Comparison of ENCODE assay signal across 20 cellular contexts in the genomic region with DNA sequence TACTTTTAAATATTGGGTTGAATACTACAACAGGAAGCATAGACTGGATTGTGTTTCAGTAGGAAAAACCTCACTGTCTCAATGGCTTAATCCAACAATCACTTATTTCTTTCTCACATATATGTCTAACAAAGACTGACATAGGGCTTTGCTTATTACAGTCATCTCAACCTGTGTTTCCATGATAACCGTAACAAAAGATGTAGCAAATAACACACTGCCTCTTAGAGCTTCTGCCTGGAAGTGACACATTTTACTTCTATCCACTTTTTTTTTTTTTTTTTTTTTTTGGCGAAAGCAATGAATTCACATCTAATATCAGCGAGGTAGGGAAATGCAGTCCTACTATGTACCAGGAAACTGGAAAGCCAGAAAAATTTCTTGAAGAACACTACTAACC.
DNase-seq lines count a peak whose midpoint lies in the region; ATAC-seq and TF ChIP-seq lines count a peak whose summit lies in the region.
"Had no signal": no experiment of that assay in that cellular context is flagged by ENCODE, and none has a peak within 500 bp of the region (broad histone marks: within the 10 kb centered on the region; RNA-seq: fewer than 3 reads in every experiment).

No MANE protein-coding gene starts in this region.

- H3K9ac ChIP-seq in OCI-LY3 (ENCODE audit: low read length) (0 out of 2 replicates have a peak overlapping the region, but pooled peaks have one; percentile 0), endocrine pancreas (ENCODE audit: control insufficient read depth, insufficient read depth, low read length) (no peak overlapping the region), smooth muscle cell (ENCODE audit: low read depth) (peak overlapping the region; percentile 58)

- H3K4me3 ChIP-seq in OCI-LY3 (ENCODE audit: low read length) (no peak overlapping the region), endocrine pancreas (ENCODE audit: control insufficient read depth, insufficient read depth, low read length) (peak overlapping the region; percentile 11), smooth muscle cell (no peak overlapping the region), left lung (no peak overlapping the region), coronary artery (no peak overlapping the region)
- H3K4me3 ChIP-seq: ascending aorta had no signal

- H4K20me1 ChIP-seq in OCI-LY3 (ENCODE audit: insufficient read depth, low read length), result no peaks in the 10 kb centered on the region
- H4K20me1 ChIP-seq in smooth muscle cell (ENCODE audit: low read depth), result no peaks in the 10 kb centered on the region

- intact Hi-C loops in natural killer cell (cut with micrococcal nuclease), result no loop called here
- intact Hi-C loops in left lung (cut with DNase I), result no loop called here

- H2AFZ ChIP-seq in OCI-LY3 (ENCODE audit: low read depth, low read length) (no peak overlapping the region), smooth muscle cell (ENCODE audit: low read depth) (no peak overlapping the region)

- peaks cover 3% of the 10 kb centered on the region for H3K9me3 Mint-ChIP-seq in natural killer cell treated with Interleukin-12 subunit alpha and Interleukin-12 subunit beta and Interleukin-15 and Interleukin-18, amount 100 ng/mL, for 72 hours
- H3K9me3 Mint-ChIP-seq in natural killer cell, result peaks cover 0 to 4% of the 10 kb centered on the region in 2 donors
- H3K9me3 Mint-ChIP-seq: activated naive CD4-positive, alpha-beta T cell treated with anti-CD3 and anti-CD28 coated beads, Interleukin-2, amount 10 ng/mL, durations not matched to agents 7 days and 5 days had no signal

- H3K27me3 ChIP-seq in OCI-LY3 (ENCODE audit: low read depth, low read length) (peaks cover 3% of the 10 kb centered on the region; the same call in 1 of the 2 replicates), endocrine pancreas (ENCODE audit: control insufficient read depth, insufficient read depth, low read length) (no peaks in the 10 kb centered on the region), smooth muscle cell (ENCODE audit: low read depth) (no peaks in the 10 kb centered on the region), left lung (no peaks in the 10 kb centered on the region)
- H3K27me3 ChIP-seq: ascending aorta had no signal

- 92% methylated on average over 3 of the region's 3 CpGs for WGBS in smooth muscle cell (ENCODE audit: low lambda C conversion rate)

- H3K36me3 Mint-ChIP-seq in natural killer cell treated with Interleukin-12 subunit alpha and Interleukin-12 subunit beta and Interleukin-15 and Interleukin-18, amount 100 ng/mL, for 72 hours, result no peaks in the 10 kb centered on the region
- H3K36me3 Mint-ChIP-seq in natural killer cell, result no peaks in the 10 kb centered on the region
- H3K36me3 Mint-ChIP-seq: activated naive CD4-positive, alpha-beta T cell treated with anti-CD3 and anti-CD28 coated beads, Interleukin-2, amount 10 ng/mL, durations not matched to agents 7 days and 5 days; CD4-positive, alpha-beta memory T cell had no signal

- H3K27me3 Mint-ChIP-seq in natural killer cell treated with Interleukin-12 subunit alpha and Interleukin-12 subunit beta and Interleukin-15 and Interleukin-18, amount 100 ng/mL, for 72 hours, result peaks cover 5 to 11% of the 10 kb centered on the region in 2 donors
- peaks cover 5 to 7% of the 10 kb centered on the region in 2 donors for H3K27me3 Mint-ChIP-seq in natural killer cell (ENCODE audit: low read depth in 2 of 2)
- H3K27me3 Mint-ChIP-seq: CD4-positive, alpha-beta memory T cell had no signal

- H3K79me2 ChIP-seq in OCI-LY3 (ENCODE audit: low read length) (no peaks in the 10 kb centered on the region), smooth muscle cell (ENCODE audit: low read depth) (no peaks in the 10 kb centered on the region)

- H3K4me2 ChIP-seq in OCI-LY3 (ENCODE audit: low read length), result peak overlapping the region; percentile 50; the same call in 1 of the 2 replicates
- H3K4me2 ChIP-seq in smooth muscle cell, result peak overlapping the region; percentile 74

- peaks cover 3 to 23% of the 10 kb centered on the region in 2 donors for H3K4me1 Mint-ChIP-seq in natural killer cell treated with Interleukin-12 subunit alpha and Interleukin-12 subunit beta and Interleukin-15 and Interleukin-18, amount 100 ng/mL, for 72 hours (ENCODE audit: low read depth in 2 of 2)
- peaks cover 4 to 9% of the 10 kb centered on the region in 2 donors for H3K4me1 Mint-ChIP-seq in natural killer cell

- H3K27ac ChIP-seq in OCI-LY3 (ENCODE audit: low read length), result peak overlapping the region; percentile 12; the same call in 1 of the 2 replicates
- H3K27ac ChIP-seq in smooth muscle cell (ENCODE audit: low read depth), result peak overlapping the region; percentile 96
- H3K27ac ChIP-seq in left lung, result no peak overlapping the region
- H3K27ac ChIP-seq in coronary artery, result no peak overlapping the region
- H3K27ac ChIP-seq: ascending aorta, RWPE1 had no signal

- H3K36me3 ChIP-seq in OCI-LY3 (replicated peaks; ENCODE audit: low read depth, low read length), result no peaks in the 10 kb centered on the region
- H3K36me3 ChIP-seq in endocrine pancreas (ENCODE audit: control insufficient read depth, insufficient read depth, low read length), result no peaks in the 10 kb centered on the region
- no peaks in the 10 kb centered on the region for H3K36me3 ChIP-seq in smooth muscle cell (ENCODE audit: low read depth)
- no peaks in the 10 kb centered on the region for H3K36me3 ChIP-seq in left lung
- H3K36me3 ChIP-seq: ascending aorta had no signal

- H3K27ac Mint-ChIP-seq in natural killer cell treated with Interleukin-12 subunit alpha and Interleukin-12 subunit beta and Interleukin-15 and Interleukin-18, amount 100 ng/mL, for 72 hours, result peak overlapping the region in 1 of 2 donors; percentile 40
- H3K27ac Mint-ChIP-seq in natural killer cell, result no peak overlapping the region
- H3K27ac Mint-ChIP-seq: activated CD8-positive, alpha-beta T cell treated with anti-CD3 and anti-CD28 coated beads, Interleukin-2, amount 10 ng/mL, durations not matched to agents 7 days and 5 days; activated naive CD4-positive, alpha-beta T cell treated with anti-CD3 and anti-CD28 coated beads, Interleukin-2, amount 10 ng/mL, durations not matched to agents 7 days and 5 days had no signal

- H3F3A ChIP-seq in smooth muscle cell (ENCODE audit: low read depth), result peaks cover 44% of the 10 kb centered on the region

- TF ChIP-seq CTCF in natural killer cell (IDR thresholded peaks at IDR 0.05) (no peak), OCI-LY3 (IDR thresholded peaks at IDR 0.05; ENCODE audit: low read depth, low read length) (peak; percentile 27), smooth muscle cell (IDR thresholded peaks at IDR 0.05; ENCODE audit: borderline replicate concordance, insufficient read depth, poor library complexity, severe bottlenecking) (no peak), left lung (IDR thresholded peaks at IDR 0.05) (no peak), coronary artery (IDR thresholded peaks at IDR 0.05) (no peak)

- no peaks in the 10 kb centered on the region for H3K9me3 ChIP-seq in OCI-LY3 (ENCODE audit: insufficient read depth, low read length)
- no peaks in the 10 kb centered on the region for H3K9me3 ChIP-seq in endocrine pancreas (ENCODE audit: control insufficient read depth, low read length)
- no peaks in the 10 kb centered on the region for H3K9me3 ChIP-seq in smooth muscle cell (replicated peaks; ENCODE audit: low read depth)
- H3K9me3 ChIP-seq in left lung, result no peaks in the 10 kb centered on the region
- H3K9me3 ChIP-seq: ascending aorta had no signal

- no peak for ATAC-seq in natural killer cell treated with Interleukin-12 subunit alpha and Interleukin-12 subunit beta and Interleukin-15 and Interleukin-18, amount 100 ng/mL, for 72 hours
- no peak for ATAC-seq in natural killer cell
- no peak for ATAC-seq in left lung
- no peak for ATAC-seq in GM18498 (IDR thresholded peaks at IDR 0.05; ENCODE audit: unreplicated experiment)
- ATAC-seq: activated CD8-positive, alpha-beta T cell treated with anti-CD3 and anti-CD28 coated beads, Interleukin-2, amount 10 ng/mL, durations not matched to agents 7 days and 5 days had no signal

- peak overlapping the region; percentile 40 for H3K4me3 Mint-ChIP-seq in natural killer cell treated with Interleukin-12 subunit alpha and Interleukin-12 subunit beta and Interleukin-15 and Interleukin-18, amount 100 ng/mL, for 72 hours
- H3K4me3 Mint-ChIP-seq in natural killer cell, result no peak overlapping the region
- H3K4me3 Mint-ChIP-seq: activated CD8-positive, alpha-beta T cell treated with anti-CD3 and anti-CD28 coated beads, Interleukin-2, amount 10 ng/mL, durations not matched to agents 7 days and 5 days; activated naive CD4-positive, alpha-beta T cell treated with anti-CD3 and anti-CD28 coated beads, Interleukin-2, amount 10 ng/mL, durations not matched to agents 7 days and 5 days; CD4-positive, alpha-beta memory T cell had no signal

- DNase-seq in natural killer cell treated with Interleukin-12 subunit alpha and Interleukin-12 subunit beta and Interleukin-15 and Interleukin-18, amount 100 ng/mL, for 72 hours (ENCODE audit: low spot score), result no peak
- no peak for DNase-seq in natural killer cell
- DNase-seq in smooth muscle cell (lab: John Stamatoyannopoulos, UW; ENCODE audit: unreplicated experiment), result no peak
- DNase-seq in left lung, result no peak
- no peak for DNase-seq in coronary artery (ENCODE audit: low spot score)
- DNase-seq: activated CD8-positive, alpha-beta T cell treated with anti-CD3 and anti-CD28 coated beads, Interleukin-2, amount 10 ng/mL, durations not matched to agents 7 days and 5 days; activated naive CD4-positive, alpha-beta T cell treated with anti-CD3 and anti-CD28 coated beads, Interleukin-2, amount 10 ng/mL, durations not matched to agents 7 days and 5 days; activated T-cell treated with anti-CD3 and anti-CD28 coated beads, Interleukin-2, amount 50 U/mL, for 1 hour; CD4-positive, alpha-beta memory T cell; DND-41; hippocampal formation; NCI-H1417 treated with DMSO at 0.1 percent for 48 hours; stimulated activated CD4-positive, alpha-beta T cell treated with anti-CD3 and anti-CD28 coated beads, Interleukin-12 subunit alpha, Interleukin-12 subunit beta, amount 100 ng/mL, for 4 hours; T1000; trophoblast cell had no signal

- peaks cover 53% of the 10 kb centered on the region for H3K4me1 ChIP-seq in OCI-LY3 (ENCODE audit: low read length)
- H3K4me1 ChIP-seq in endocrine pancreas (ENCODE audit: control insufficient read depth, insufficient read depth, low read length), result peaks cover 44% of the 10 kb centered on the region
- H3K4me1 ChIP-seq in smooth muscle cell (ENCODE audit: low read depth), result peaks cover 38% of the 10 kb centered on the region
- peaks cover 9 to 16% of the 10 kb centered on the region in 2 donors for H3K4me1 ChIP-seq in left lung
- H3K4me1 ChIP-seq: ascending aorta had no signal

Comparison
In these comparisons a context has a peak if more than half of its experiments do, and no peak if none do; other contexts are left out.
1. H3K27ac ChIP-seq: peak in OCI-LY3 (single experiment) and smooth muscle cell (single experiment); none in left lung (0 of 2) and coronary artery (0 of 2).